In the genomic region with DNA sequence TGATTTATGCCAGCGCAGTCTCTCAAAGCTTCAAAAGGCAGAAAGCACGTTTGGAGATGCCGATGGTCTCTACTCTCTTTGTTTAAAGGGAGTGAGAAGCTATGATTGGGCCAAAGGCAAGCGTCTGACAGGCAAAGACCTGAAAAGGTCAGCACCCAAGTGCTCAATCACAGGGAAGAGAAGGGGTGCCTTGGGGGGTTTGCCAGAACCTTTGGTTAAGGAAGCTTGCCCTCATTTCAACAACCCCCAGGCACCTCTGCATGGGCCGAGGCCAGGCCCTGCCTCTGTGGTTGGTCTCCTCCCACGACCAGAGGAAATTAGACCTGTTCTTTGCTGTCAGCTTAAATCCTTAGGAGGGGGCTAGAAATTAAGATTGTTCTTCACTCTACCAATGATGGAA, we compare ENCODE assay signal across 20 cellular contexts.
A peak's percentile ranks its signal among the peaks of the same experiment; 100 is the strongest.
DNase-seq lines count a peak whose midpoint lies in the region; ATAC-seq and TF ChIP-seq lines count a peak whose summit lies in the region.
"Had no signal": no experiment of that assay in that cellular context is flagged by ENCODE, and none has a peak within 500 bp of the region (broad histone marks: within the 10 kb centered on the region; RNA-seq: fewer than 3 reads in every experiment).

No MANE protein-coding gene starts in this region.

- ATAC-seq in mucosa of descending colon (no peak), HG03457 (IDR thresholded peaks at IDR 0.05; ENCODE audit: unreplicated experiment) (no peak), HG02884 (IDR thresholded peaks at IDR 0.05; ENCODE audit: unreplicated experiment) (no peak)
- ATAC-seq: Right ventricle myocardium inferior had no signal

- intact Hi-C loops in mucosa of descending colon (cut with DNase I, micrococcal nuclease): no loop called here
- intact Hi-C loops in activated T-helper 1 cell treated with anti-CD3 and anti-CD28 coated beads, Interleukin-12 subunit alpha, Interleukin-12 subunit beta, Interleukin-2, Interleukin-4 antibody, amounts not matched to agents 30 ng/mL and 10 ng/mL and 1 ng/mL, durations not matched to agents 14 hours and 24 hours and 36 hours (cut with micrococcal nuclease): no loop called here

- no peaks in the 10 kb centered on the region for H3K36me3 Mint-ChIP-seq in endodermal cell (ENCODE audit: low read depth)
- H3K36me3 Mint-ChIP-seq in nephron (ENCODE audit: low read depth): peaks cover 6% of the 10 kb centered on the region
- H3K36me3 Mint-ChIP-seq in activated T-helper 1 cell treated with anti-CD3 and anti-CD28 coated beads, Interleukin-12 subunit alpha, Interleukin-12 subunit beta, Interleukin-2, Interleukin-4 antibody, amounts not matched to agents 30 ng/mL and 10 ng/mL and 1 ng/mL, durations not matched to agents 14 hours and 24 hours and 36 hours (ENCODE audit: low read depth): no peaks in the 10 kb centered on the region
- H3K36me3 Mint-ChIP-seq: CD4-positive, alpha-beta memory T cell had no signal

- no peak overlapping the region for H3K9ac ChIP-seq in endodermal cell (ENCODE audit: extremely low read depth, low read length, poor library complexity, severe bottlenecking)
- H3K9ac ChIP-seq in smooth muscle cell (ENCODE audit: low read depth): no peak overlapping the region
- H3K9ac ChIP-seq: GM23248 had no signal

- H3K4me1 ChIP-seq in endodermal cell (ENCODE audit: control insufficient read depth, insufficient read depth, low read length) (no peaks in the 10 kb centered on the region), smooth muscle cell (ENCODE audit: low read depth) (peaks cover 5% of the 10 kb centered on the region), mucosa of descending colon (ENCODE audit: low read depth) (no peaks in the 10 kb centered on the region)
- H3K4me1 ChIP-seq: Caco-2, SJSA1 had no signal

- H4K20me1 ChIP-seq in smooth muscle cell (ENCODE audit: low read depth): no peaks in the 10 kb centered on the region

- TF ChIP-seq CTCF in NB4 (IDR thresholded peaks at IDR 0.05; ENCODE audit: low read depth, low read length): no peak
- TF ChIP-seq CTCF in endodermal cell (conservative IDR thresholded peaks at IDR 0.05): no peak
- no peak for TF ChIP-seq CTCF in nephron (IDR thresholded peaks at IDR 0.05; ENCODE audit: unreplicated experiment in 3 of 3)
- TF ChIP-seq CTCF in smooth muscle cell (IDR thresholded peaks at IDR 0.05; ENCODE audit: borderline replicate concordance, insufficient read depth, poor library complexity, severe bottlenecking): no peak
- TF ChIP-seq CTCF in mucosa of descending colon (IDR thresholded peaks at IDR 0.05): no peak

- no peak overlapping the region for H2AFZ ChIP-seq in smooth muscle cell (ENCODE audit: low read depth)
- H2AFZ ChIP-seq: GM23248 had no signal

- H3K4me3 ChIP-seq in NB4 (ENCODE audit: low read depth, low read length) (no peak overlapping the region), endodermal cell (ENCODE audit: low read length) (no peak overlapping the region), smooth muscle cell (no peak overlapping the region), mucosa of descending colon (no peak overlapping the region)
- H3K4me3 ChIP-seq: GM23248, HAP-1, SJSA1 had no signal

- peaks cover 9% of the 10 kb centered on the region for H3K9me3 Mint-ChIP-seq in endodermal cell
- H3K9me3 Mint-ChIP-seq in nephron: peaks cover 8% of the 10 kb centered on the region
- H3K9me3 Mint-ChIP-seq in activated T-helper 1 cell treated with anti-CD3 and anti-CD28 coated beads, Interleukin-12 subunit alpha, Interleukin-12 subunit beta, Interleukin-2, Interleukin-4 antibody, amounts not matched to agents 30 ng/mL and 10 ng/mL and 1 ng/mL, durations not matched to agents 14 hours and 24 hours and 36 hours: no peaks in the 10 kb centered on the region

- WGBS in endodermal cell (ENCODE audit: insufficient coverage in 1 of 2, insufficient read length in 1 of 2), 2 experiments: 60 to 89% methylated on average over 1 to 6 of the region's 6 CpGs
- WGBS in smooth muscle cell (ENCODE audit: low lambda C conversion rate): 62% methylated on average over 6 of the region's 6 CpGs

- H3F3A ChIP-seq in smooth muscle cell (ENCODE audit: low read depth): peaks cover 5% of the 10 kb centered on the region

- no peaks in the 10 kb centered on the region for H3K79me2 ChIP-seq in smooth muscle cell (ENCODE audit: low read depth)

- H3K4me1 Mint-ChIP-seq in endodermal cell (no peaks in the 10 kb centered on the region), nephron (peaks cover 59% of the 10 kb centered on the region)
- no peaks in the 10 kb centered on the region for H3K4me1 Mint-ChIP-seq in activated T-helper 1 cell treated with anti-CD3 and anti-CD28 coated beads, Interleukin-12 subunit alpha, Interleukin-12 subunit beta, Interleukin-2, Interleukin-4 antibody, amounts not matched to agents 30 ng/mL and 10 ng/mL and 1 ng/mL, durations not matched to agents 14 hours and 24 hours and 36 hours (ENCODE audit: low read depth)
- H3K4me1 Mint-ChIP-seq: CD4-positive, alpha-beta memory T cell had no signal

- H3K36me3 ChIP-seq in endodermal cell (ENCODE audit: control insufficient read depth, insufficient read depth, low read length): no peaks in the 10 kb centered on the region
- no peaks in the 10 kb centered on the region for H3K36me3 ChIP-seq in smooth muscle cell (ENCODE audit: low read depth)
- no peaks in the 10 kb centered on the region for H3K36me3 ChIP-seq in mucosa of descending colon (ENCODE audit: low read depth)
- H3K36me3 ChIP-seq: HAP-1, SJSA1 had no signal

- peak overlapping the region; percentile 32 for H3K4me2 ChIP-seq in smooth muscle cell

- no peak overlapping the region for H3K27ac Mint-ChIP-seq in endodermal cell
- peak overlapping the region; percentile 94 to 95 (median 94) for H3K27ac Mint-ChIP-seq in nephron
- no peak overlapping the region for H3K27ac Mint-ChIP-seq in activated T-helper 1 cell treated with anti-CD3 and anti-CD28 coated beads, Interleukin-12 subunit alpha, Interleukin-12 subunit beta, Interleukin-2, Interleukin-4 antibody, amounts not matched to agents 30 ng/mL and 10 ng/mL and 1 ng/mL, durations not matched to agents 14 hours and 24 hours and 36 hours
- H3K27ac Mint-ChIP-seq: CD4-positive, alpha-beta memory T cell; IgD-negative memory B cell had no signal

- TF ChIP-seq POLR2A in NB4 (IDR thresholded peaks at IDR 0.05; ENCODE audit: extremely low read depth, insufficient read length): no peak

- H3K27me3 ChIP-seq in endodermal cell (ENCODE audit: control insufficient read depth, insufficient read depth, low read length, poor library complexity, severe bottlenecking) (no peaks in the 10 kb centered on the region), smooth muscle cell (ENCODE audit: low read depth) (no peaks in the 10 kb centered on the region)
- H3K27me3 ChIP-seq: SJSA1 had no signal

- DNase-seq in NB4 (ENCODE audit: low read depth) (peak; percentile 11), endodermal cell (no peak), smooth muscle cell (lab: John Stamatoyannopoulos, UW; ENCODE audit: unreplicated experiment) (no peak), mucosa of descending colon (no peak)
- no peak for DNase-seq in activated T-helper 1 cell treated with anti-CD3 and anti-CD28 coated beads, Interleukin-12 subunit alpha, Interleukin-12 subunit beta, Interleukin-2, Interleukin-4 antibody, amounts not matched to agents 30 ng/mL and 10 ng/mL and 1 ng/mL, durations not matched to agents 14 hours and 24 hours and 36 hours (ENCODE audit: low spot score)
- DNase-seq: Caco-2; CD4-positive, alpha-beta memory T cell; DMS 273 treated with DMSO at 0.1 percent for 48 hours; GM23248; MV-4-11; NCI-H2081 treated with DMSO at 0.1 percent for 48 hours; NCI-H524 treated with DMSO at 0.1 percent for 48 hours; OCI-M1 had no signal

- no peak overlapping the region for H3K4me3 Mint-ChIP-seq in endodermal cell
- no peak overlapping the region for H3K4me3 Mint-ChIP-seq in nephron
- H3K4me3 Mint-ChIP-seq in activated T-helper 1 cell treated with anti-CD3 and anti-CD28 coated beads, Interleukin-12 subunit alpha, Interleukin-12 subunit beta, Interleukin-2, Interleukin-4 antibody, amounts not matched to agents 30 ng/mL and 10 ng/mL and 1 ng/mL, durations not matched to agents 14 hours and 24 hours and 36 hours: no peak overlapping the region
- H3K4me3 Mint-ChIP-seq: CD4-positive, alpha-beta memory T cell; IgD-negative memory B cell had no signal

- peak overlapping the region; percentile 55 for H3K27ac ChIP-seq in endodermal cell (ENCODE audit: low read depth, low read length)
- H3K27ac ChIP-seq in smooth muscle cell (ENCODE audit: low read depth): peak overlapping the region; percentile 56
- H3K27ac ChIP-seq: GM23248, SJSA1 had no signal

- H3K27me3 Mint-ChIP-seq in endodermal cell (ENCODE audit: insufficient read depth): peaks cover 1% of the 10 kb centered on the region
- no peaks in the 10 kb centered on the region for H3K27me3 Mint-ChIP-seq in nephron (ENCODE audit: low read depth)
- H3K27me3 Mint-ChIP-seq in activated T-helper 1 cell treated with anti-CD3 and anti-CD28 coated beads, Interleukin-12 subunit alpha, Interleukin-12 subunit beta, Interleukin-2, Interleukin-4 antibody, amounts not matched to agents 30 ng/mL and 10 ng/mL and 1 ng/mL, durations not matched to agents 14 hours and 24 hours and 36 hours (ENCODE audit: insufficient read depth): peaks cover 3% of the 10 kb centered on the region

- H3K9me3 ChIP-seq in endodermal cell (ENCODE audit: control insufficient read depth, low read length) (peaks cover 4% of the 10 kb centered on the region), smooth muscle cell (replicated peaks; ENCODE audit: low read depth) (no peaks in the 10 kb centered on the region), mucosa of descending colon (no peaks in the 10 kb centered on the region)
- H3K9me3 ChIP-seq: Caco-2, HAP-1, SJSA1 had no signal

Comparison
In these comparisons a context has a peak if more than half of its experiments do, and no peak if none do; other contexts are left out.
1. H3K27ac Mint-ChIP-seq: peak in nephron (3 of 3); none in endodermal cell (single experiment) and activated T-helper 1 cell treated with anti-CD3 and anti-CD28 coated beads, Interleukin-12 subunit alpha, Interleukin-12 subunit beta, Interleukin-2, Interleukin-4 antibody, amounts not matched to agents 30 ng/mL and 10 ng/mL and 1 ng/mL, durations not matched to agents 14 hours and 24 hours and 36 hours (single experiment).